In the genomic region with DNA sequence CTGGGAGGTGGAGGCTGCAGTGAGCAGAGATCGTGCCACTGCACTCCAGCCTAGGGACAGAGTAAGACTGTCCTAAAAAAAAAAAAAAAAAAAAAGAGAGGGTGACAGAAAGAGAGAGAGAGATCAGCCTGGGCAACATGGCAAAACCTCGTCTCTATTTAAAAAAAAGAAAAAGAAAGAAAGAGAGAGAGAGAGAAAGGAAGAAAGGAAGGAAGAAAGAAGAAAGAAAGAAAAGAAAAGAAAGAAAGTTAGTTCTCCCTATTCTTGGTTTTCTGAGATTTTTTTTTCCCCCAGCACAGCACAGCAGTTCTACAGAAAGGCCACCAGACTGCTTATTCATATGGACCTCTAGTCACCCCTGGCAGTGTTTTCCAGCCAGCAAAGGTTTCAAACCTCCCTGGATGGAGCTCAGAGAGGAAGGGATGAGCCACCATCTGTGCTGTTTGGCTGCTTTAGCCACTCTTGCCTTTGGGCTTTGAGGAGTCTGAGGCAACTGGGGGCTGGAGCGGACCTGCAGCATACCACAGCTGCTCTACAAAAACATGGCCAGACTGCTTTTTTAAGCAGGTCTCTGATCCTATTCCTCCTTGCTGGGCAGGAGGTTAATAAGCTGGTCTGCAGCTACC, we compare ENCODE assay signal across 1 cellular context.
TF ChIP-seq lines count a peak whose summit lies in the region.

No MANE protein-coding gene starts in this region.

TF ChIP-seq in A549, 52 proteins besides CTCF, POLR2A, EP300 and RAD21:
- TF ChIP-seq POLR2AphosphoS2 (conservative IDR thresholded peaks at IDR 0.05; ENCODE audit: low read length), result no peak
- no peak for TF ChIP-seq ZSCAN20 (CRISPR knock-in tag; IDR thresholded peaks at IDR 0.05)
- no peak for TF ChIP-seq TP53 (CRISPR knock-in tag; IDR thresholded peaks at IDR 0.05)
- no peak for TF ChIP-seq JUN (IDR thresholded peaks at IDR 0.05)
